1 cellular context compared by ENCODE assay signal in the genomic region with DNA sequence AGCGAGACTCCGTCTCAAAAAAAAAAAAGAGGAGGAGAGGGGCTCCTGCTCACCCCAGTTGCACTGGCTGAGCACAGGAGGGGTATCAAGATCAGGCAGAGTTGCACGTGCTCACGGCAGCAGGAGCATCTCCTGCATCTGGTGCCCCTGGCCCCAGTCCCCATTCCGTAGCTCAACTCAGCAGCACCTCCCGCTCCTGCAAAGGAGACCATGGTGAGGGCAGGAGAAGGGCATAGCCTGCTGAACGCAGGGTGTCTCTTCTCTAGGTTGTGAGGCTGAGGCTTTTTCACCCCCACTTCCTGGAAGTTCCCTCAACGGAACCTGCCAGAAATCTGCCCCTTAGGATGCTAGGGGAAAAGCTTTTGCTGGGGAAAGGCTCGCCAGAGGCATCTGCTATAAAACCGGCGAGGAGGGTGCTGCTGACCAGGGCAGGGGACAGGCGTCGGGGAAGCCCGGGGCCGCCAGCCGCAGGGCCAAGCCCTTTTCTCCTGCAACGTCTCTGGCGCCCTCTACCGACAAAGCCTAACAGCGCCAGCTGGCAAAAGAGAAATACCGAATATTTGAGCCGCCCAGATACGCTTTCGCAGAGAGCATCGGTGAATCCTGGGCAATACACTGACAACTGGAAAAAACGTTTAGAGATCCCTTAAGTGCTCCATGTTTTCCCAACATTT.
TF ChIP-seq lines count a peak whose summit lies in the region.

No MANE protein-coding gene starts in this region.

TF ChIP-seq in HepG2, 621 proteins besides CTCF, POLR2A, EP300 and RAD21 (continues in another document):
- no peak for TF ChIP-seq ZNF879 (CRISPR knock-in tag; IDR thresholded peaks at IDR 0.05)
- TF ChIP-seq ZKSCAN8 (CRISPR knock-in tag; IDR thresholded peaks at IDR 0.05; ENCODE audit: borderline replicate concordance): no peak
- TF ChIP-seq ZNF264 (CRISPR knock-in tag; IDR thresholded peaks at IDR 0.05): 0 out of 2 replicates have a peak, but pooled peaks have one; percentile 25
- TF ChIP-seq, protein P1, sequence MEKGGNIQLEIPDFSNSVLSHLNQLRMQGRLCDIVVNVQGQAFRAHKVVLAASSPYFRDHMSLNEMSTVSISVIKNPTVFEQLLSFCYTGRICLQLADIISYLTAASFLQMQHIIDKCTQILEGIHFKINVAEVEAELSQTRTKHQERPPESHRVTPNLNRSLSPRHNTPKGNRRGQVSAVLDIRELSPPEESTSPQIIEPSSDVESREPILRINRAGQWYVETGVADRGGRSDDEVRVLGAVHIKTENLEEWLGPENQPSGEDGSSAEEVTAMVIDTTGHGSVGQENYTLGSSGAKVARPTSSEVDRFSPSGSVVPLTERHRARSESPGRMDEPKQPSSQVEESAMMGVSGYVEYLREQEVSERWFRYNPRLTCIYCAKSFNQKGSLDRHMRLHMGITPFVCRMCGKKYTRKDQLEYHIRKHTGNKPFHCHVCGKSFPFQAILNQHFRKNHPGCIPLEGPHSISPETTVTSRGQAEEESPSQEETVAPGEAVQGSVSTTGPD (CRISPR knock-in tag; IDR thresholded peaks at IDR 0.05): no peak
- TF ChIP-seq, protein P2, sequence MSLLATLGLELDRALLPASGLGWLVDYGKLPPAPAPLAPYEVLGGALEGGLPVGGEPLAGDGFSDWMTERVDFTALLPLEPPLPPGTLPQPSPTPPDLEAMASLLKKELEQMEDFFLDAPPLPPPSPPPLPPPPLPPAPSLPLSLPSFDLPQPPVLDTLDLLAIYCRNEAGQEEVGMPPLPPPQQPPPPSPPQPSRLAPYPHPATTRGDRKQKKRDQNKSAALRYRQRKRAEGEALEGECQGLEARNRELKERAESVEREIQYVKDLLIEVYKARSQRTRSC (CRISPR knock-in tag; IDR thresholded peaks at IDR 0.05; ENCODE audit: low read depth): no peak
- TF ChIP-seq JARID2 (CRISPR knock-in tag; IDR thresholded peaks at IDR 0.05; ENCODE audit: insufficient replicate concordance): no peak
- TF ChIP-seq, protein P3, sequence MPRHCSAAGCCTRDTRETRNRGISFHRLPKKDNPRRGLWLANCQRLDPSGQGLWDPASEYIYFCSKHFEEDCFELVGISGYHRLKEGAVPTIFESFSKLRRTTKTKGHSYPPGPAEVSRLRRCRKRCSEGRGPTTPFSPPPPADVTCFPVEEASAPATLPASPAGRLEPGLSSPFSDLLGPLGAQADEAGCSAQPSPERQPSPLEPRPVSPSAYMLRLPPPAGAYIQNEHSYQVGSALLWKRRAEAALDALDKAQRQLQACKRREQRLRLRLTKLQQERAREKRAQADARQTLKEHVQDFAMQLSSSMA (CRISPR knock-in tag; IDR thresholded peaks at IDR 0.05): no peak
- no peak for TF ChIP-seq ZNF563 (CRISPR knock-in tag; IDR thresholded peaks at IDR 0.05)
- no peak for TF ChIP-seq NFYC (CRISPR knock-in tag; IDR thresholded peaks at IDR 0.05)
- TF ChIP-seq ZNF782 (CRISPR knock-in tag; IDR thresholded peaks at IDR 0.05; ENCODE audit: borderline replicate concordance): no peak
- no peak for TF ChIP-seq GLI4 (CRISPR knock-in tag; IDR thresholded peaks at IDR 0.05; ENCODE audit: borderline replicate concordance)
- TF ChIP-seq, protein P4, sequence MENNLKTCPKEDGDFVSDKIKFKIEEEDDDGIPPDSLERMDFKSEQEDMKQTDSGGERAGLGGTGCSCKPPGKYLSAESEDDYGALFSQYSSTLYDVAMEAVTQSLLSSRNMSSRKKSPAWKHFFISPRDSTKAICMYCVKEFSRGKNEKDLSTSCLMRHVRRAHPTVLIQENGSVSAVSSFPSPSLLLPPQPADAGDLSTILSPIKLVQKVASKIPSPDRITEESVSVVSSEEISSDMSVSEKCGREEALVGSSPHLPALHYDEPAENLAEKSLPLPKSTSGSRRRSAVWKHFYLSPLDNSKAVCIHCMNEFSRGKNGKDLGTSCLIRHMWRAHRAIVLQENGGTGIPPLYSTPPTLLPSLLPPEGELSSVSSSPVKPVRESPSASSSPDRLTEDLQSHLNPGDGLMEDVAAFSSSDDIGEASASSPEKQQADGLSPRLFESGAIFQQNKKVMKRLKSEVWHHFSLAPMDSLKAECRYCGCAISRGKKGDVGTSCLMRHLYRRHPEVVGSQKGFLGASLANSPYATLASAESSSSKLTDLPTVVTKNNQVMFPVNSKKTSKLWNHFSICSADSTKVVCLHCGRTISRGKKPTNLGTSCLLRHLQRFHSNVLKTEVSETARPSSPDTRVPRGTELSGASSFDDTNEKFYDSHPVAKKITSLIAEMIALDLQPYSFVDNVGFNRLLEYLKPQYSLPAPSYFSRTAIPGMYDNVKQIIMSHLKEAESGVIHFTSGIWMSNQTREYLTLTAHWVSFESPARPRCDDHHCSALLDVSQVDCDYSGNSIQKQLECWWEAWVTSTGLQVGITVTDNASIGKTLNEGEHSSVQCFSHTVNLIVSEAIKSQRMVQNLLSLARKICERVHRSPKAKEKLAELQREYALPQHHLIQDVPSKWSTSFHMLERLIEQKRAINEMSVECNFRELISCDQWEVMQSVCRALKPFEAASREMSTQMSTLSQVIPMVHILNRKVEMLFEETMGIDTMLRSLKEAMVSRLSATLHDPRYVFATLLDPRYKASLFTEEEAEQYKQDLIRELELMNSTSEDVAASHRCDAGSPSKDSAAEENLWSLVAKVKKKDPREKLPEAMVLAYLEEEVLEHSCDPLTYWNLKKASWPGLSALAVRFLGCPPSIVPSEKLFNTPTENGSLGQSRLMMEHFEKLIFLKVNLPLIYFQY (CRISPR knock-in tag; IDR thresholded peaks at IDR 0.05; ENCODE audit: borderline replicate concordance): no peak
- TF ChIP-seq, protein P5, sequence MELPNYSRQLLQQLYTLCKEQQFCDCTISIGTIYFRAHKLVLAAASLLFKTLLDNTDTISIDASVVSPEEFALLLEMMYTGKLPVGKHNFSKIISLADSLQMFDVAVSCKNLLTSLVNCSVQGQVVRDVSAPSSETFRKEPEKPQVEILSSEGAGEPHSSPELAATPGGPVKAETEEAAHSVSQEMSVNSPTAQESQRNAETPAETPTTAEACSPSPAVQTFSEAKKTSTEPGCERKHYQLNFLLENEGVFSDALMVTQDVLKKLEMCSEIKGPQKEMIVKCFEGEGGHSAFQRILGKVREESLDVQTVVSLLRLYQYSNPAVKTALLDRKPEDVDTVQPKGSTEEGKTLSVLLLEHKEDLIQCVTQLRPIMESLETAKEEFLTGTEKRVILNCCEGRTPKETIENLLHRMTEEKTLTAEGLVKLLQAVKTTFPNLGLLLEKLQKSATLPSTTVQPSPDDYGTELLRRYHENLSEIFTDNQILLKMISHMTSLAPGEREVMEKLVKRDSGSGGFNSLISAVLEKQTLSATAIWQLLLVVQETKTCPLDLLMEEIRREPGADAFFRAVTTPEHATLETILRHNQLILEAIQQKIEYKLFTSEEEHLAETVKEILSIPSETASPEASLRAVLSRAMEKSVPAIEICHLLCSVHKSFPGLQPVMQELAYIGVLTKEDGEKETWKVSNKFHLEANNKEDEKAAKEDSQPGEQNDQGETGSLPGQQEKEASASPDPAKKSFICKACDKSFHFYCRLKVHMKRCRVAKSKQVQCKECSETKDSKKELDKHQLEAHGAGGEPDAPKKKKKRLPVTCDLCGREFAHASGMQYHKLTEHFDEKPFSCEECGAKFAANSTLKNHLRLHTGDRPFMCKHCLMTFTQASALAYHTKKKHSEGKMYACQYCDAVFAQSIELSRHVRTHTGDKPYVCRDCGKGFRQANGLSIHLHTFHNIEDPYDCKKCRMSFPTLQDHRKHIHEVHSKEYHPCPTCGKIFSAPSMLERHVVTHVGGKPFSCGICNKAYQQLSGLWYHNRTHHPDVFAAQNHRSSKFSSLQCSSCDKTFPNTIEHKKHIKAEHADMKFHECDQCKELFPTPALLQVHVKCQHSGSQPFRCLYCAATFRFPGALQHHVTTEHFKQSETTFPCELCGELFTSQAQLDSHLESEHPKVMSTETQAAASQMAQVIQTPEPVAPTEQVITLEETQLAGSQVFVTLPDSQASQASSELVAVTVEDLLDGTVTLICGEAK (IDR thresholded peaks at IDR 0.05): no peak
- TF ChIP-seq, protein P5 (CRISPR knock-in tag; IDR thresholded peaks at IDR 0.05): peak; percentile 32; the same call in 1 of the 2 replicates
- peak; percentile 93 for TF ChIP-seq STAG1 (CRISPR knock-in tag; IDR thresholded peaks at IDR 0.05)
- TF ChIP-seq SRSF4 (IDR thresholded peaks at IDR 0.05; ENCODE audit: low read depth, low read length, poor library complexity, severe bottlenecking): no peak
- TF ChIP-seq FOXK2 (IDR thresholded peaks at IDR 0.05): no peak
- TF ChIP-seq CBX5 (CRISPR knock-in tag; IDR thresholded peaks at IDR 0.05; ENCODE audit: borderline replicate concordance): peak; percentile 18; the same call in 1 of the 2 replicates
- TF ChIP-seq ARNTL (CRISPR knock-in tag; IDR thresholded peaks at IDR 0.05): no peak; the same call in 1 of the 2 replicates
- no peak for TF ChIP-seq NAIF1 (CRISPR knock-in tag; IDR thresholded peaks at IDR 0.05; ENCODE audit: borderline replicate concordance)
- TF ChIP-seq ZNF207 (IDR thresholded peaks at IDR 0.05; ENCODE audit: borderline replicate concordance): no peak
- TF ChIP-seq KLF16 (CRISPR knock-in tag; IDR thresholded peaks at IDR 0.05): peak in 1 of 2 experiments; percentile 43; a peak in 1 of 4 replicates
- TF ChIP-seq, protein P6, sequence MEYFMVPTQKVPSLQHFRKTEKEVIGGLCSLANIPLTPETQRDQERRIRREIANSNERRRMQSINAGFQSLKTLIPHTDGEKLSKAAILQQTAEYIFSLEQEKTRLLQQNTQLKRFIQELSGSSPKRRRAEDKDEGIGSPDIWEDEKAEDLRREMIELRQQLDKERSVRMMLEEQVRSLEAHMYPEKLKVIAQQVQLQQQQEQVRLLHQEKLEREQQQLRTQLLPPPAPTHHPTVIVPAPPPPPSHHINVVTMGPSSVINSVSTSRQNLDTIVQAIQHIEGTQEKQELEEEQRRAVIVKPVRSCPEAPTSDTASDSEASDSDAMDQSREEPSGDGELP (IDR thresholded peaks at IDR 0.05; ENCODE audit: borderline replicate concordance, low read depth): peak; percentile 88
- TF ChIP-seq, protein P7, sequence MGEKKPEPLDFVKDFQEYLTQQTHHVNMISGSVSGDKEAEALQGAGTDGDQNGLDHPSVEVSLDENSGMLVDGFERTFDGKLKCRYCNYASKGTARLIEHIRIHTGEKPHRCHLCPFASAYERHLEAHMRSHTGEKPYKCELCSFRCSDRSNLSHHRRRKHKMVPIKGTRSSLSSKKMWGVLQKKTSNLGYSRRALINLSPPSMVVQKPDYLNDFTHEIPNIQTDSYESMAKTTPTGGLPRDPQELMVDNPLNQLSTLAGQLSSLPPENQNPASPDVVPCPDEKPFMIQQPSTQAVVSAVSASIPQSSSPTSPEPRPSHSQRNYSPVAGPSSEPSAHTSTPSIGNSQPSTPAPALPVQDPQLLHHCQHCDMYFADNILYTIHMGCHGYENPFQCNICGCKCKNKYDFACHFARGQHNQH (CRISPR knock-in tag; IDR thresholded peaks at IDR 0.05): no peak
- TF ChIP-seq, protein P8, sequence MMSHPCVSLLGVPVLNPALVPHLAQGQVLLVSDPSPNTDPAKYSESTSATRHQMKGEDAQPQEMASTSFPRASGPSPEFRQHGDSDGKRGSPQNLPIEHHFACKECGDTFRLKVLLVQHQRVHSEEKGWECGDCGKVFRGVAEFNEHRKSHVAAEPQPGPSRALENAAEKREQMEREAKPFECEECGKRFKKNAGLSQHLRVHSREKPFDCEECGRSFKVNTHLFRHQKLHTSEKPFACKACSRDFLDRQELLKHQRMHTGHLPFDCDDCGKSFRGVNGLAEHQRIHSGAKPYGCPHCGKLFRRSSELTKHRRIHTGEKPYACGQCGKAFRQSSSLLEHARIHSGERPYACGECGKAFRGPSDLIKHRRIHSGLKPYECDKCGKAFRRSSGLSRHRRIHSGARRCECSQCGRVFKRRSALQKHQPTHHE (CRISPR knock-in tag; IDR thresholded peaks at IDR 0.05; ENCODE audit: borderline replicate concordance): no peak
- TF ChIP-seq, protein P9, sequence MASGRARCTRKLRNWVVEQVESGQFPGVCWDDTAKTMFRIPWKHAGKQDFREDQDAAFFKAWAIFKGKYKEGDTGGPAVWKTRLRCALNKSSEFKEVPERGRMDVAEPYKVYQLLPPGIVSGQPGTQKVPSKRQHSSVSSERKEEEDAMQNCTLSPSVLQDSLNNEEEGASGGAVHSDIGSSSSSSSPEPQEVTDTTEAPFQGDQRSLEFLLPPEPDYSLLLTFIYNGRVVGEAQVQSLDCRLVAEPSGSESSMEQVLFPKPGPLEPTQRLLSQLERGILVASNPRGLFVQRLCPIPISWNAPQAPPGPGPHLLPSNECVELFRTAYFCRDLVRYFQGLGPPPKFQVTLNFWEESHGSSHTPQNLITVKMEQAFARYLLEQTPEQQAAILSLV (CRISPR knock-in tag; IDR thresholded peaks at IDR 0.05; ENCODE audit: borderline replicate concordance): no peak
- no peak for TF ChIP-seq RNF2 (conservative IDR thresholded peaks at IDR 0.05; ENCODE audit: low read depth)
- peak; percentile 24; the same call in 1 of the 2 replicates for TF ChIP-seq ZNF772 (CRISPR knock-in tag; IDR thresholded peaks at IDR 0.05)
- TF ChIP-seq HOXA3 (CRISPR knock-in tag; IDR thresholded peaks at IDR 0.05): 0 out of 2 replicates have a peak, but pooled peaks have one; percentile 41
- no peak for TF ChIP-seq GTF3A (CRISPR knock-in tag; conservative IDR thresholded peaks at IDR 0.05)
- TF ChIP-seq TARDBP (CRISPR knock-in tag; IDR thresholded peaks at IDR 0.05): peak; percentile 33; the same call in 1 of the 2 replicates
- TF ChIP-seq NFRKB (IDR thresholded peaks at IDR 0.05): no peak
- peak; percentile 48; the same call in 1 of the 2 replicates for TF ChIP-seq KDM3A (CRISPR knock-in tag; IDR thresholded peaks at IDR 0.05; ENCODE audit: low read depth)
- TF ChIP-seq ZSCAN9 (CRISPR knock-in tag; IDR thresholded peaks at IDR 0.05; ENCODE audit: borderline replicate concordance): peak; percentile 82; the same call in 1 of the 2 replicates
- 0 out of 2 replicates have a peak, but pooled peaks have one; percentile 18 for TF ChIP-seq ZNF430 (CRISPR knock-in tag; IDR thresholded peaks at IDR 0.05)
- TF ChIP-seq TOE1 (CRISPR knock-in tag; IDR thresholded peaks at IDR 0.05): no peak
- no peak for TF ChIP-seq ZNF20 (CRISPR knock-in tag; IDR thresholded peaks at IDR 0.05)
- TF ChIP-seq KDM1A (CRISPR knock-in tag; IDR thresholded peaks at IDR 0.05): no peak
